ENCODE assay signal across 9 cellular contexts in the genomic region with DNA sequence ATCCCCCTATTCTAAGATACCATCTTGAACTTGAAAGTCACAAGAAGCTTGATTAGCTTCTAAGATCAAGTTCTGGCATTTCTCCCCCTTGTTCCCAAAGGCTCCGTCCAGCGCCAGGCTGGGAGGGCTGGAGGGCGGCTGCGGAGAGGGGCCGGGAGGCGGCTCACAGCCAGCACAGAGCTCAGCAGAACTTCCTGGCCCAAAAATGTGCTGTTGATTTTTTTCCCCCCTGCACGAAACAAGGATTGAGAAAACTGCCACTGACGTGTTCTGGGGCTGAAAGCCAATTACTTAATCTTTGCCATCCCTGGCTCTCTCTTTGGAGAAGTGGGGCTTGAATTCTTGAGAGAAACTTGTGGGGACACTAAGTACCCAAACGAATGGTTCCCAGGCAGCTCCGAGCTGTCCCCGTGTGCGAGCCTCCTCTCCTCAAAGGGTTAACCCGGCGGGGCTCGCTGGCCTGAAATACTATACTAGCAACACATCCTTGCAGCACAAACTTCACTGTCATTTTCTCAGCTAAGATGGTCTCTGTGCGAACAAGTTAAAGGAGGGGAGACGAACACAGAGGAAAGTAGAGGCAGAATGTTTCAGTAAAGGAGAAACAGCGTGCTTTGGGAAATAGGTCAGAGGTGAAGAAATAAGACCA. TPM values are rescaled to one million over a fixed set of nuclear protein-coding genes. Genes with fewer than 3 reads are reported as not detected.
DNase-seq lines count a peak whose midpoint lies in the region; ATAC-seq, FAIRE-seq and TF ChIP-seq lines count a peak whose summit lies in the region.
"Had no signal": no experiment of that assay in that cellular context is flagged by ENCODE, and none has a peak within 500 bp of the region (broad histone marks: within the 10 kb centered on the region; RNA-seq: fewer than 3 reads in every experiment).

No MANE protein-coding gene starts in this region.

- H3K4me1 Mint-ChIP-seq in activated B cell treated with CpG ODN at 0.5 μM for 24 hours, result peaks cover 44% of the 10 kb centered on the region
- peaks cover 11 to 28% of the 10 kb centered on the region in 2 donors for H3K4me1 Mint-ChIP-seq in effector memory CD8-positive, alpha-beta T cell (ENCODE audit: low read depth in 2 of 2)

- FAIRE-seq in HTR-8/SVneo (lab: Jason Lieb, UNC), result no peak
- FAIRE-seq: colon had no signal

- DNase-seq in ELR (ENCODE audit: low read depth) (peak; percentile 78), HTR-8/SVneo (ENCODE audit: insufficient read length, low spot score) (peak; percentile 70), activated B cell treated with CpG ODN at 0.5 μM for 24 hours (peak; percentile 23), lung microvascular endothelial cell (ENCODE audit: low read depth in 2 of 2) (peak; percentile 72 to 75), NCI-H1694 treated with DMSO at 0.1 percent for 48 hours (lab: John Stamatoyannopoulos, UW) (no peak)
- peak in 2 of 3 experiments; percentile 1 to 3 for DNase-seq in effector memory CD8-positive, alpha-beta T cell
- peak; percentile 19 for DNase-seq in stimulated activated naive CD4-positive, alpha-beta T cell treated with Interleukin-2 at 50 U/mL for 16 hours (lab: John Stamatoyannopoulos, UW)

- H3K36me3 Mint-ChIP-seq in activated B cell treated with CpG ODN at 0.5 μM for 24 hours (ENCODE audit: low read depth), result peaks cover 7% of the 10 kb centered on the region
- peaks cover 5% of the 10 kb centered on the region for H3K36me3 Mint-ChIP-seq in effector memory CD8-positive, alpha-beta T cell (ENCODE audit: insufficient read depth)

- CTCF ChIA-PET in activated B cell treated with CpG ODN at 0.5 μM for 24 hours (lab: Charles Lee), result interaction anchor here (1.5 kb wide), 1 partner anchor 121 kb away, joined by 3 read pairs; no protein-coding TSS in a partner anchor

- POLR2A ChIA-PET in activated B cell treated with CpG ODN at 0.5 μM for 24 hours (lab: Charles Lee), result interaction anchor here (0.7 to 2.4 kb wide), 11 partner anchors 28 to 623 kb away, joined by 3 to 42 read pairs (median 5); a partner anchor contains a TSS

- peak overlapping the region; percentile 92 for H3K27ac Mint-ChIP-seq in activated B cell treated with CpG ODN at 0.5 μM for 24 hours
- H3K27ac Mint-ChIP-seq in effector memory CD8-positive, alpha-beta T cell, result peak overlapping the region; percentile 92 to 97

- H3K27me3 Mint-ChIP-seq in activated B cell treated with CpG ODN at 0.5 μM for 24 hours, result no peaks in the 10 kb centered on the region
- no peaks in the 10 kb centered on the region for H3K27me3 Mint-ChIP-seq in effector memory CD8-positive, alpha-beta T cell

- peak; percentile 42 for ATAC-seq in GM21526 (IDR thresholded peaks at IDR 0.05; ENCODE audit: low FRiP score, unreplicated experiment)
- peak; percentile 43 for ATAC-seq in activated B cell treated with CpG ODN at 0.5 μM for 24 hours (ENCODE audit: low read depth)
- ATAC-seq in effector memory CD8-positive, alpha-beta T cell (replicated peaks), result peak; percentile 43

- intact Hi-C loops in activated B cell treated with CpG ODN at 0.5 μM for 24 hours (cut with micrococcal nuclease), result loop anchor here (1.0 to 10.0 kb wide), 5 partner anchors 122 to 790 kb away; a partner anchor contains a TSS

- no peaks in the 10 kb centered on the region for H3K9me3 Mint-ChIP-seq in activated B cell treated with CpG ODN at 0.5 μM for 24 hours
- H3K9me3 Mint-ChIP-seq in effector memory CD8-positive, alpha-beta T cell, result no peaks in the 10 kb centered on the region

- TF ChIP-seq CTCF in activated B cell treated with CpG ODN at 0.5 μM for 24 hours (IDR thresholded peaks at IDR 0.05), result no peak

- peak overlapping the region; percentile 90 for H3K4me3 Mint-ChIP-seq in activated B cell treated with CpG ODN at 0.5 μM for 24 hours
- peak overlapping the region; percentile 87 to 96 for H3K4me3 Mint-ChIP-seq in effector memory CD8-positive, alpha-beta T cell

RNA-seq across cellular contexts. Expression of a gene that starts 0.5 kb away (rescaled TPM):
- total RNA-seq in activated B cell treated with CpG ODN at 0.5 μM for 24 hours, result 26.9 and 28.2 TPM in 2 replicates
- total RNA-seq in lung microvascular endothelial cell, result 6.7 and 8.7 TPM in 2 replicates
